ENCODE assay signal across 8 cellular contexts in genomic region chr7:5549096-5549896, GRCh38. TPM values are rescaled to one million over a fixed set of nuclear protein-coding genes. Genes with fewer than 3 reads are reported as not detected.
DNase-seq lines count a peak whose midpoint lies in the region; ATAC-seq, FAIRE-seq and TF ChIP-seq lines count a peak whose summit lies in the region.

No MANE protein-coding gene starts in this region.

- no peaks in the 10 kb centered on the region for H3K36me3 ChIP-seq in bronchial epithelial cell (ENCODE audit: control insufficient read depth, insufficient read depth, low read length)
- no peaks in the 10 kb centered on the region for H3K36me3 ChIP-seq in mucosa of rectum (ENCODE audit: control insufficient read depth in 2 of 2, insufficient read depth in 2 of 2, low read length in 2 of 2)

- in situ Hi-C loops in Caki2 (cut with HindIII; ENCODE audit: low pct_unique_long_range_greater_than_20kb, low sequenced_read_pairs) (no loop called here), G401 (cut with HindIII; ENCODE audit: low sequenced_read_pairs) (no loop called here)

- H3K27me3 ChIP-seq in bronchial epithelial cell (ENCODE audit: control insufficient read depth, insufficient read depth, low read length): no peaks in the 10 kb centered on the region
- H3K27me3 ChIP-seq in mucosa of rectum (ENCODE audit: control insufficient read depth in 2 of 2, insufficient read depth in 2 of 2, low read length in 2 of 2): no peaks in the 10 kb centered on the region

- peak; percentile 1 for TF ChIP-seq CTCF in bronchial epithelial cell (IDR thresholded peaks at IDR 0.05; ENCODE audit: insufficient read depth, low read length, severe bottlenecking)

- H3K27ac ChIP-seq in mucosa of rectum (ENCODE audit: low read depth in 2 of 2, low read length in 2 of 2): peak overlapping the region; percentile 83 to 92

- no peaks in the 10 kb centered on the region for H3K9me3 ChIP-seq in mucosa of rectum (ENCODE audit: control insufficient read depth in 2 of 2, low read length in 2 of 2)

- peak; percentile 78 for DNase-seq in Caki2 (ENCODE audit: low read depth)
- DNase-seq in M059J (ENCODE audit: low read depth): peak; percentile 90
- peak; percentile 98 for DNase-seq in bronchial epithelial cell (ENCODE audit: low read depth)
- no peak for DNase-seq in G401 (ENCODE audit: low spot score)
- no peak for DNase-seq in stimulated activated CD4-positive, alpha-beta T cell treated with anti-CD3 and anti-CD28 coated beads, Interleukin-12 subunit alpha, Interleukin-12 subunit beta, amount 100 ng/mL, for 4 hours
- no peak for DNase-seq in DMS79 treated with DMSO at 0.1 percent for 48 hours (lab: John Stamatoyannopoulos, UW)

- ATAC-seq in HG03196 (IDR thresholded peaks at IDR 0.05; ENCODE audit: unreplicated experiment): no peak

- H3K4me3 ChIP-seq in bronchial epithelial cell (ENCODE audit: low read depth, low read length) (no peak overlapping the region), mucosa of rectum (ENCODE audit: low read length in 2 of 2) (peak overlapping the region in 1 of 2 donors; percentile 39)

- peaks cover 4 to 22% of the 10 kb centered on the region in 2 donors for H3K4me1 ChIP-seq in mucosa of rectum (ENCODE audit: control insufficient read depth in 2 of 2, insufficient read depth in 2 of 2, low read length in 2 of 2)

- FAIRE-seq in bronchial epithelial cell (lab: Jason Lieb, UNC): no peak

- peak overlapping the region; percentile 32 to 69 for H3K9ac ChIP-seq in mucosa of rectum (ENCODE audit: low read depth in 1 of 2, low read length in 2 of 2)

RNA-seq across cellular contexts. Expression of gene ACTB, which starts 18.9 kb away (rescaled TPM):
- 820 and 1,008 TPM in 2 replicates for total RNA-seq in Caki2 (2014; rRNA removed; shearing (Covaris generic); ENCODE audit: low replicate concordance)
- total RNA-seq in M059J (2014; rRNA removed; shearing (Covaris generic)): 4,982 and 5,940 TPM in 2 replicates
- total RNA-seq in bronchial epithelial cell: 1,767 and 1,838 TPM in 2 replicates
- total RNA-seq in G401 (2014; rRNA removed; shearing (Covaris generic)): 1,117 and 1,407 TPM in 2 replicates

RNA-seq across cellular contexts. Expression of gene FBXL18, which starts 35.7 kb away (rescaled TPM):
- total RNA-seq in Caki2 (2014; rRNA removed; shearing (Covaris generic); ENCODE audit: low replicate concordance): 3.2 and 3.5 TPM in 2 replicates
- 7.3 and 9.9 TPM in 2 replicates for total RNA-seq in M059J (2014; rRNA removed; shearing (Covaris generic))
- total RNA-seq in bronchial epithelial cell: 3.2 and 5.1 TPM in 2 replicates
- total RNA-seq in G401 (2014; rRNA removed; shearing (Covaris generic)): 2.7 and 3.3 TPM in 2 replicates

RNA-seq across cellular contexts. Expression of gene FSCN1, which starts 43.3 kb away (rescaled TPM):
- total RNA-seq in Caki2 (2014; rRNA removed; shearing (Covaris generic); ENCODE audit: low replicate concordance): 509 and 560 TPM in 2 replicates
- total RNA-seq in M059J (2014; rRNA removed; shearing (Covaris generic)): 96.7 and 132 TPM in 2 replicates
- total RNA-seq in bronchial epithelial cell: 182 and 253 TPM in 2 replicates
- total RNA-seq in G401 (2014; rRNA removed; shearing (Covaris generic)): 118 and 132 TPM in 2 replicates

Comparison
In these comparisons a context has a peak if more than half of its experiments do, and no peak if none do; other contexts are left out.
1. DNase-seq: peak in Caki2 (single experiment), M059J (single experiment) and bronchial epithelial cell (single experiment); none in G401 (single experiment), stimulated activated CD4-positive, alpha-beta T cell treated with anti-CD3 and anti-CD28 coated beads, Interleukin-12 subunit alpha, Interleukin-12 subunit beta, amount 100 ng/mL, for 4 hours (single experiment) and DMS79 treated with DMSO at 0.1 percent for 48 hours (single experiment).